ENCODE assay signal across 22 cellular contexts in the genomic region with DNA sequence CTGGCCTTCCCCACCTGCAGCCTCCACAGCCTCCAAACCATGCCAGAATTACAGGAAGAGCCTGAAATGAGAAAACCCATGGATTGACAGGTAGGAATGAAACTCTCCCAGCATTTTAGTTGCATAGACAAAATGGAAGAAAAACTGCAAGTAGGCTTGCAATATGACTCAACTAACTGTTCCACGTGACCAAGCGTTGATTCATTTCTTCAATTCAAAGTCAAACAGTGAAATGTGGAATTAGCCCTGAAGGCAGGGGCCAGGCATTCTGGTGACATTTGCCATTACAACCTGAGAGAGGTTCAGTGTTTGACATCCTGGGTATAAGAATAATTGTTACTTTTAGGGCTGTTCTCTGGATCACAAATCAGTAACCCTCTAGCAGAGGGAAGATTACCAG.
DNase-seq lines count a peak whose midpoint lies in the region; ATAC-seq and TF ChIP-seq lines count a peak whose summit lies in the region.
"Had no signal": no experiment of that assay in that cellular context is flagged by ENCODE, and none has a peak within 500 bp of the region (broad histone marks: within the 10 kb centered on the region; RNA-seq: fewer than 3 reads in every experiment).

No MANE protein-coding gene starts in this region.

- peaks cover 5% of the 10 kb centered on the region for H3K4me1 Mint-ChIP-seq in MCF 10A (ENCODE audit: insufficient read depth, unreplicated experiment)
- H3K4me1 Mint-ChIP-seq in T-helper 2 cell treated with Interferon-gamma antibody and Interleukin-4, amounts not matched to agents 5 μg/mL and 100 μg/mL, for 36 hours (ENCODE audit: low read depth) = peaks cover 31% of the 10 kb centered on the region
- peaks cover 5 to 21% of the 10 kb centered on the region in 2 donors for H3K4me1 Mint-ChIP-seq in stimulated activated naive B cell treated with anti-CD40 and anti-IgM and Interleukin-4, amounts not matched to agents 10 μg/mL and 1 μg/mL and 100 μg/mL, for 72 hours
- H3K4me1 Mint-ChIP-seq: memory B cell, nephron had no signal

- peak; percentile 75 to 88 for ATAC-seq in stimulated activated naive B cell treated with anti-CD40 and anti-IgM and Interleukin-4, amounts not matched to agents 10 μg/mL and 1 μg/mL and 100 μg/mL, for 72 hours (replicated peaks)
- no peak for ATAC-seq in HG03565 (IDR thresholded peaks at IDR 0.05; ENCODE audit: unreplicated experiment)
- ATAC-seq: effector memory CD8-positive, alpha-beta T cell; K562; left lobe of liver had no signal

- POLR2A ChIA-PET in MCF 10A (lab: Yijun Ruan, JAX) = no interaction called here

- no peaks in the 10 kb centered on the region for H4K20me1 ChIP-seq in mammary epithelial cell (ENCODE audit: insufficient read depth, low read length)
- H4K20me1 ChIP-seq: BLaER1 had no signal

- dilution Hi-C loops in mammary epithelial cell (cut with HindIII; ENCODE audit: low sequenced_read_pairs) = no loop called here

- H3K4me3 ChIP-seq in mammary epithelial cell (replicated peaks in 1 of 3; ENCODE audit: insufficient read depth in 1 of 3, low read depth in 2 of 3, low read length in 3 of 3) = no peak overlapping the region
- no peak overlapping the region for H3K4me3 ChIP-seq in WERI-Rb-1 (ENCODE audit: low read depth, low read length)
- H3K4me3 ChIP-seq: adrenal gland, BLaER1, K562, tibial nerve had no signal

- no peak overlapping the region for H3K4me2 ChIP-seq in mammary epithelial cell (ENCODE audit: insufficient read depth, low read depth, low read length)
- H3K4me2 ChIP-seq: BLaER1 had no signal

- no TSS peak for BruUV-seq in MCF 10A (replicated peaks; lab: Mats Ljungman, UMichigan)
- BruUV-seq in mammary epithelial cell (replicated peaks; lab: Mats Ljungman, UMichigan) = no TSS peak

- DNase-seq in MCF 10A (ENCODE audit: unreplicated experiment) (peak; percentile 6), mammary epithelial cell (no peak), HT1080 (ENCODE audit: low read depth) (peak; percentile 1), WERI-Rb-1 (no peak)
- DNase-seq in T-helper 2 cell treated with Interferon-gamma antibody and Interleukin-4, amounts not matched to agents 5 μg/mL and 100 μg/mL, for 36 hours (ENCODE audit: low spot score) = peak; percentile 43
- peak; percentile 10 for DNase-seq in stimulated activated naive B cell treated with anti-CD40 and anti-IgM and Interleukin-4, amounts not matched to agents 10 μg/mL and 1 μg/mL and 100 μg/mL, for 72 hours
- DNase-seq: activated gamma-delta T cell; adrenal gland; DMS153; effector memory CD8-positive, alpha-beta T cell; glutamatergic neuron; NCI-H1105; NCI-H187 treated with DMSO at 0.1 percent for 48 hours; NCI-H2171 had no signal

- no peaks in the 10 kb centered on the region for H3K79me2 ChIP-seq in mammary epithelial cell (ENCODE audit: insufficient read depth, low read length)

- no peaks in the 10 kb centered on the region for H3K27me3 Mint-ChIP-seq in MCF 10A (ENCODE audit: insufficient read depth, unreplicated experiment)
- H3K27me3 Mint-ChIP-seq in T-helper 2 cell treated with Interferon-gamma antibody and Interleukin-4, amounts not matched to agents 5 μg/mL and 100 μg/mL, for 36 hours (ENCODE audit: low read depth) = no peaks in the 10 kb centered on the region
- H3K27me3 Mint-ChIP-seq in stimulated activated naive B cell treated with anti-CD40 and anti-IgM and Interleukin-4, amounts not matched to agents 10 μg/mL and 1 μg/mL and 100 μg/mL, for 72 hours = no peaks in the 10 kb centered on the region
- H3K27me3 Mint-ChIP-seq: central memory CD8-positive, alpha-beta T cell; memory B cell had no signal

- CTCF ChIA-PET in MCF 10A (lab: Yijun Ruan, JAX) (no interaction called here), mammary epithelial cell (lab: Charles Lee; ENCODE audit: low non-redundant PET) (no interaction called here)

- 100% methylated on average over 2 of the region's 2 CpGs for WGBS in mammary epithelial cell (ENCODE audit: low coverage, missing lambda C conversion rate)

- TF ChIP-seq CTCF in MCF 10A (IDR thresholded peaks at IDR 0.05; ENCODE audit: unreplicated experiment) (no peak), mammary epithelial cell (conservative IDR thresholded peaks at IDR 0.05 in 1 of 2, IDR thresholded peaks at IDR 0.05 in 1 of 2; ENCODE audit: extremely low read depth in 1 of 2, insufficient read depth in 1 of 2, low read depth in 1 of 2, low read length in 2 of 2) (no peak), WERI-Rb-1 (IDR thresholded peaks at IDR 0.05; ENCODE audit: low read depth, low read length) (no peak)

- no peaks in the 10 kb centered on the region for H3K9me3 ChIP-seq in mammary epithelial cell (replicated peaks; ENCODE audit: insufficient read depth, low read length)
- H3K9me3 ChIP-seq in WERI-Rb-1 (ENCODE audit: severe bottlenecking) = peaks cover 4% of the 10 kb centered on the region
- H3K9me3 ChIP-seq: adrenal gland, BLaER1, tibial nerve had no signal

- in situ Hi-C loops in mammary epithelial cell (cut with MboI; ENCODE audit: low sequenced_read_pairs in 2 of 2) = no loop called here

- H2AFZ ChIP-seq in mammary epithelial cell (ENCODE audit: low read depth, low read length) = no peak overlapping the region

- intact Hi-C loops in MCF 10A (cut with micrococcal nuclease) = no loop called here
- intact Hi-C loops in mammary epithelial cell (cut with micrococcal nuclease) = no loop called here

- no peak overlapping the region for H3K9ac ChIP-seq in mammary epithelial cell (ENCODE audit: insufficient read depth, low read length)
- H3K9ac ChIP-seq: BLaER1 had no signal

- no peak overlapping the region for H3K4me3 Mint-ChIP-seq in MCF 10A (ENCODE audit: unreplicated experiment)
- H3K4me3 Mint-ChIP-seq in T-helper 2 cell treated with Interferon-gamma antibody and Interleukin-4, amounts not matched to agents 5 μg/mL and 100 μg/mL, for 36 hours = no peak overlapping the region
- no peak overlapping the region for H3K4me3 Mint-ChIP-seq in stimulated activated naive B cell treated with anti-CD40 and anti-IgM and Interleukin-4, amounts not matched to agents 10 μg/mL and 1 μg/mL and 100 μg/mL, for 72 hours
- H3K4me3 Mint-ChIP-seq: central memory CD8-positive, alpha-beta T cell; effector memory CD8-positive, alpha-beta T cell; memory B cell; nephron had no signal

- H3K27me3 ChIP-seq in mammary epithelial cell (ENCODE audit: insufficient read depth, low read length) (no peaks in the 10 kb centered on the region), WERI-Rb-1 (ENCODE audit: insufficient read depth, low read depth, severe bottlenecking) (no peaks in the 10 kb centered on the region)
- H3K27me3 ChIP-seq: adrenal gland, BLaER1, tibial nerve had no signal

- H3K9me3 Mint-ChIP-seq in MCF 10A (ENCODE audit: unreplicated experiment) = no peaks in the 10 kb centered on the region
- peaks cover 23% of the 10 kb centered on the region for H3K9me3 Mint-ChIP-seq in T-helper 2 cell treated with Interferon-gamma antibody and Interleukin-4, amounts not matched to agents 5 μg/mL and 100 μg/mL, for 36 hours
- H3K9me3 Mint-ChIP-seq in stimulated activated naive B cell treated with anti-CD40 and anti-IgM and Interleukin-4, amounts not matched to agents 10 μg/mL and 1 μg/mL and 100 μg/mL, for 72 hours = peaks cover 4 to 8% of the 10 kb centered on the region in 2 donors
- H3K9me3 Mint-ChIP-seq: effector memory CD8-positive, alpha-beta T cell; memory B cell had no signal

- H3K36me3 ChIP-seq in mammary epithelial cell (ENCODE audit: insufficient read depth, low read length) (no peaks in the 10 kb centered on the region), WERI-Rb-1 (no peaks in the 10 kb centered on the region)
- H3K36me3 ChIP-seq: adrenal gland, BLaER1, tibial nerve had no signal

- H3K27ac Mint-ChIP-seq in MCF 10A (ENCODE audit: low read depth, unreplicated experiment) = no peak overlapping the region
- H3K27ac Mint-ChIP-seq in T-helper 2 cell treated with Interferon-gamma antibody and Interleukin-4, amounts not matched to agents 5 μg/mL and 100 μg/mL, for 36 hours = no peak overlapping the region
- peak overlapping the region; percentile 11 for H3K27ac Mint-ChIP-seq in stimulated activated naive B cell treated with anti-CD40 and anti-IgM and Interleukin-4, amounts not matched to agents 10 μg/mL and 1 μg/mL and 100 μg/mL, for 72 hours
- H3K27ac Mint-ChIP-seq: effector memory CD8-positive, alpha-beta T cell; memory B cell; nephron had no signal

- H3K27ac ChIP-seq in mammary epithelial cell (ENCODE audit: insufficient read depth, low read depth, low read length) (no peak overlapping the region), WERI-Rb-1 (no peak overlapping the region)
- H3K27ac ChIP-seq: adrenal gland, BLaER1, tibial nerve had no signal

- no peaks in the 10 kb centered on the region for H3K36me3 Mint-ChIP-seq in MCF 10A (ENCODE audit: insufficient read depth, unreplicated experiment)
- peaks cover 11% of the 10 kb centered on the region for H3K36me3 Mint-ChIP-seq in T-helper 2 cell treated with Interferon-gamma antibody and Interleukin-4, amounts not matched to agents 5 μg/mL and 100 μg/mL, for 36 hours (ENCODE audit: low read depth)
- no peaks in the 10 kb centered on the region for H3K36me3 Mint-ChIP-seq in stimulated activated naive B cell treated with anti-CD40 and anti-IgM and Interleukin-4, amounts not matched to agents 10 μg/mL and 1 μg/mL and 100 μg/mL, for 72 hours
- H3K36me3 Mint-ChIP-seq: memory B cell had no signal

- H3K4me1 ChIP-seq in mammary epithelial cell (ENCODE audit: insufficient read depth, low read length) = no peaks in the 10 kb centered on the region
- H3K4me1 ChIP-seq: adrenal gland, BLaER1, tibial nerve had no signal

Comparison
In these comparisons a context has a peak if more than half of its experiments do, and no peak if none do; other contexts are left out.
1. DNase-seq: peak in MCF 10A (single experiment), HT1080 (single experiment), T-helper 2 cell treated with Interferon-gamma antibody and Interleukin-4, amounts not matched to agents 5 μg/mL and 100 μg/mL, for 36 hours (single experiment) and stimulated activated naive B cell treated with anti-CD40 and anti-IgM and Interleukin-4, amounts not matched to agents 10 μg/mL and 1 μg/mL and 100 μg/mL, for 72 hours (single experiment); none in mammary epithelial cell (single experiment) and WERI-Rb-1 (single experiment).